In genomic region chr6:43762410-43762768, GRCh38 we compare ENCODE assay signal across 20 cellular contexts. TPM values are rescaled to one million over a fixed set of nuclear protein-coding genes. Genes with fewer than 3 reads are reported as not detected.
DNase-seq lines count a peak whose midpoint lies in the region; ATAC-seq and TF ChIP-seq lines count a peak whose summit lies in the region.
"Had no signal": no experiment of that assay in that cellular context is flagged by ENCODE, and none has a peak within 500 bp of the region (broad histone marks: within the 10 kb centered on the region; RNA-seq: fewer than 3 reads in every experiment).

No MANE protein-coding gene starts in this region.

- no peaks in the 10 kb centered on the region for H3K79me2 ChIP-seq in hepatocyte

- H2AFZ ChIP-seq in hepatocyte: no peak overlapping the region
- H2AFZ ChIP-seq: GM23248 had no signal

- H3K36me3 ChIP-seq in RWPE2 (ENCODE audit: low read depth) (no peaks in the 10 kb centered on the region), hepatocyte (replicated peaks; ENCODE audit: insufficient read depth, low read depth) (no peaks in the 10 kb centered on the region), suprapubic skin (no peaks in the 10 kb centered on the region)
- H3K36me3 ChIP-seq: BE2C had no signal

- ATAC-seq in RWPE2 (ENCODE audit: low read depth) (no peak), sciatic nerve (no peak), GM19035 (IDR thresholded peaks at IDR 0.05; ENCODE audit: unreplicated experiment) (no peak)
- ATAC-seq: HCT116 had no signal

- no peak for TF ChIP-seq EP300 in suprapubic skin (IDR thresholded peaks at IDR 0.05)

- H3K27ac ChIP-seq in RWPE2 (ENCODE audit: poor library complexity, severe bottlenecking) (no peak overlapping the region), hepatocyte (peak overlapping the region; percentile 71), suprapubic skin (no peak overlapping the region)
- H3K27ac ChIP-seq: GM23248, HL-60 had no signal

- intact Hi-C loops in sciatic nerve (cut with DNase I): no loop called here

- H3K4me1 ChIP-seq in RWPE2 (ENCODE audit: insufficient read depth, poor library complexity, severe bottlenecking): no peaks in the 10 kb centered on the region
- peaks cover 44% of the 10 kb centered on the region for H3K4me1 ChIP-seq in hepatocyte (ENCODE audit: insufficient read depth)
- H3K4me1 ChIP-seq in suprapubic skin: no peaks in the 10 kb centered on the region
- H3K4me1 ChIP-seq: BE2C had no signal

- TF ChIP-seq POLR2A in suprapubic skin (IDR thresholded peaks at IDR 0.05): no peak

- no peaks in the 10 kb centered on the region for H4K20me1 ChIP-seq in hepatocyte (ENCODE audit: insufficient read depth, poor library complexity, severe bottlenecking)

- no peak overlapping the region for H3K4me2 ChIP-seq in hepatocyte

- no peaks in the 10 kb centered on the region for H3K9me2 ChIP-seq in hepatocyte (replicated peaks; ENCODE audit: insufficient read depth)

- 92% methylated on average over 5 of the region's 5 CpGs for WGBS in hepatocyte (ENCODE audit: low lambda C conversion rate, missing lambda C conversion rate)
- WGBS in suprapubic skin: 100% methylated on average over 2 of the region's 5 CpGs

- no peaks in the 10 kb centered on the region for H3K9me3 ChIP-seq in RWPE2 (ENCODE audit: severe bottlenecking)
- no peaks in the 10 kb centered on the region for H3K9me3 ChIP-seq in hepatocyte (ENCODE audit: low read depth)
- H3K9me3 ChIP-seq in suprapubic skin: no peaks in the 10 kb centered on the region
- H3K9me3 ChIP-seq: BE2C had no signal

- DNase-seq in RWPE2 (ENCODE audit: low spot score) (peak; percentile 34), hepatocyte (ENCODE audit: low spot score) (no peak), sciatic nerve (ENCODE audit: low spot score) (peak; percentile 42), COLO668 (lab: John Stamatoyannopoulos, UW; ENCODE audit: unreplicated experiment) (no peak), suprapubic skin (ENCODE audit: low spot score in 2 of 2) (no peak)
- no peak for DNase-seq in stimulated activated CD4-positive, alpha-beta T cell treated with anti-CD3 and anti-CD28 coated beads, Interleukin-15, amount 100 ng/mL, for 24 hours
- DNase-seq: ACHN; BE2C; C1 segment of cervical spinal cord; CD4-positive, alpha-beta T cell; DMS153; DMS79; GDM1; GM23248; HFFc6; IMR-90; KBM-7 had no signal

- H3K4me3 ChIP-seq in RWPE2 (ENCODE audit: severe bottlenecking) (no peak overlapping the region), hepatocyte (no peak overlapping the region), suprapubic skin (no peak overlapping the region)
- H3K4me3 ChIP-seq: GM23248 had no signal

- H3K27me3 ChIP-seq in RWPE2 (ENCODE audit: insufficient read depth, poor library complexity, severe bottlenecking): no peaks in the 10 kb centered on the region
- H3K27me3 ChIP-seq in hepatocyte: no peaks in the 10 kb centered on the region
- H3K27me3 ChIP-seq in suprapubic skin: no peaks in the 10 kb centered on the region
- H3K27me3 ChIP-seq: BE2C had no signal

- TF ChIP-seq CTCF in RWPE2 (IDR thresholded peaks at IDR 0.05; ENCODE audit: poor library complexity, severe bottlenecking): no peak
- no peak for TF ChIP-seq CTCF in hepatocyte (IDR thresholded peaks at IDR 0.05; ENCODE audit: poor library complexity)
- no peak for TF ChIP-seq CTCF in suprapubic skin (IDR thresholded peaks at IDR 0.05)

RNA-seq across cellular contexts. Expression of gene VEGFA, which starts 7.6 kb away (rescaled TPM):
- total RNA-seq in hepatocyte: 165 and 179 TPM in 2 replicates
- polyA plus RNA-seq in hepatocyte: 129 and 148 TPM in 2 replicates
- 155 TPM for total RNA-seq in sciatic nerve
- total RNA-seq in suprapubic skin: 100 to 1,000 TPM in 1 of 4 donors, 10 to 100 TPM in 3; 25.4 to 147 (median 43.6) TPM

Comparison
In these comparisons a context has a peak if more than half of its experiments do, and no peak if none do; other contexts are left out.
1. DNase-seq: peak in RWPE2 (single experiment) and sciatic nerve (single experiment); none in hepatocyte (single experiment), COLO668 (single experiment), stimulated activated CD4-positive, alpha-beta T cell treated with anti-CD3 and anti-CD28 coated beads, Interleukin-15, amount 100 ng/mL, for 24 hours (single experiment) and suprapubic skin (0 of 2).